20 cellular contexts compared by ENCODE assay signal in genomic region chr21:45736705-45737484, GRCh38.
DNase-seq lines count a peak whose midpoint lies in the region; ATAC-seq and TF ChIP-seq lines count a peak whose summit lies in the region.
"Had no signal": no experiment of that assay in that cellular context is flagged by ENCODE, and none has a peak within 500 bp of the region (broad histone marks: within the 10 kb centered on the region; RNA-seq: fewer than 3 reads in every experiment).

No MANE protein-coding gene starts in this region.

- no peaks in the 10 kb centered on the region for H3K9me2 ChIP-seq in hepatocyte (replicated peaks; ENCODE audit: insufficient read depth)

- TF ChIP-seq CTCF in GM13976 (IDR thresholded peaks at IDR 0.05; ENCODE audit: borderline replicate concordance, control extremely low read depth, extremely low read depth, insufficient read depth, missing control alignments) (no peak), hepatocyte (IDR thresholded peaks at IDR 0.05; ENCODE audit: poor library complexity) (no peak), mucosa of descending colon (IDR thresholded peaks at IDR 0.05) (no peak)

- H4K20me1 ChIP-seq in BLaER1 treated with 17β-estradiol and CSF1 and Interleukin-3, amounts not matched to agents 10 nM and 100 nM: peaks cover 0 to 56% (median 8%) of the 10 kb centered on the region in 11 experiments; a peak in 7 of 22 replicates
- no peaks in the 10 kb centered on the region for H4K20me1 ChIP-seq in hepatocyte (ENCODE audit: insufficient read depth, poor library complexity, severe bottlenecking)

- 50% methylated on average over 16 of the region's 17 CpGs for WGBS in hepatocyte (ENCODE audit: low lambda C conversion rate, missing lambda C conversion rate)

- H3K27ac ChIP-seq in BLaER1 treated with 17β-estradiol and CSF1 and Interleukin-3, amounts not matched to agents 10 nM and 100 nM: peak overlapping the region in 1 of 11 experiments; percentile 66; a peak in 3 of 22 replicates
- H3K27ac ChIP-seq in hepatocyte: peak overlapping the region; percentile 31
- H3K27ac ChIP-seq: RWPE1 had no signal

- in situ Hi-C loops in GM13976 (cut with MboI; ENCODE audit: low sequenced_read_pairs, unreplicated experiment): no loop called here

- H3K9ac ChIP-seq in BLaER1 treated with 17β-estradiol and CSF1 and Interleukin-3, amounts not matched to agents 10 nM and 100 nM: peak overlapping the region in 3 of 11 experiments; percentile 11 to 34 (median 32); a peak in 4 of 22 replicates

- H3K4me1 Mint-ChIP-seq in stimulated activated naive B cell treated with anti-CD40 and anti-IgM and Interleukin-4, amounts not matched to agents 10 μg/mL and 1 μg/mL and 100 μg/mL, for 72 hours: no peaks in the 10 kb centered on the region
- H3K4me1 Mint-ChIP-seq: IgD-negative memory B cell had no signal

- no peaks in the 10 kb centered on the region for H3K36me3 Mint-ChIP-seq in stimulated activated naive B cell treated with anti-CD40 and anti-IgM and Interleukin-4, amounts not matched to agents 10 μg/mL and 1 μg/mL and 100 μg/mL, for 72 hours
- H3K36me3 Mint-ChIP-seq: CD8-positive, alpha-beta T cell; IgD-negative memory B cell had no signal

- H3K4me3 Mint-ChIP-seq in stimulated activated naive B cell treated with anti-CD40 and anti-IgM and Interleukin-4, amounts not matched to agents 10 μg/mL and 1 μg/mL and 100 μg/mL, for 72 hours: no peak overlapping the region
- H3K4me3 Mint-ChIP-seq: CD8-positive, alpha-beta T cell had no signal

- no peak overlapping the region; a peak in 2 of 20 replicates for H3K4me3 ChIP-seq in BLaER1 treated with 17β-estradiol and CSF1 and Interleukin-3, amounts not matched to agents 10 nM and 100 nM
- H3K4me3 ChIP-seq in hepatocyte: no peak overlapping the region
- no peak overlapping the region for H3K4me3 ChIP-seq in mucosa of descending colon
- H3K4me3 ChIP-seq: HAP-1 had no signal

- no peaks in the 10 kb centered on the region for H3K27me3 ChIP-seq in BLaER1 treated with 17β-estradiol and CSF1 and Interleukin-3, amounts not matched to agents 10 nM and 100 nM
- H3K27me3 ChIP-seq in hepatocyte: no peaks in the 10 kb centered on the region

- H3K4me2 ChIP-seq in BLaER1 treated with 17β-estradiol and CSF1 and Interleukin-3, amounts not matched to agents 10 nM and 100 nM: peak overlapping the region in 9 of 11 experiments; percentile 39 to 83 (median 71); a peak in 18 of 22 replicates
- no peak overlapping the region for H3K4me2 ChIP-seq in hepatocyte

- H3K27ac Mint-ChIP-seq in stimulated activated naive B cell treated with anti-CD40 and anti-IgM and Interleukin-4, amounts not matched to agents 10 μg/mL and 1 μg/mL and 100 μg/mL, for 72 hours: no peak overlapping the region
- H3K27ac Mint-ChIP-seq: CD8-positive, alpha-beta T cell; IgD-negative memory B cell had no signal

- no peaks in the 10 kb centered on the region for H3K9me3 Mint-ChIP-seq in stimulated activated naive B cell treated with anti-CD40 and anti-IgM and Interleukin-4, amounts not matched to agents 10 μg/mL and 1 μg/mL and 100 μg/mL, for 72 hours
- H3K9me3 Mint-ChIP-seq: CD8-positive, alpha-beta T cell; IgD-negative memory B cell had no signal

- DNase-seq in GM13976 (ENCODE audit: low spot score): peak; percentile 19
- no peak for DNase-seq in hepatocyte (ENCODE audit: low spot score)
- DNase-seq in stimulated activated naive B cell treated with anti-CD40 and anti-IgM and Interleukin-4, amounts not matched to agents 10 μg/mL and 1 μg/mL and 100 μg/mL, for 72 hours: no peak
- DNase-seq in mucosa of descending colon: no peak
- no peak for DNase-seq in stimulated activated naive CD4-positive, alpha-beta T cell treated with Interleukin-2 at 50 U/mL for 16 hours (lab: John Stamatoyannopoulos, UW)
- DNase-seq: AML-193; CD8-positive, alpha-beta T cell; GF-D8; Kasumi-1; MM.1S; NCI-H1105 treated with DMSO at 0.1 percent for 48 hours; NCI-H187; NCI-H446 treated with DMSO at 0.1 percent for 48 hours; SW 1271 had no signal

- peaks cover 0 to 37% (median 17%) of the 10 kb centered on the region in 11 experiments; a peak in 14 of 22 replicates for H3K36me3 ChIP-seq in BLaER1 treated with 17β-estradiol and CSF1 and Interleukin-3, amounts not matched to agents 10 nM and 100 nM
- no peaks in the 10 kb centered on the region for H3K36me3 ChIP-seq in hepatocyte (replicated peaks; ENCODE audit: insufficient read depth, low read depth)
- H3K36me3 ChIP-seq in mucosa of descending colon (ENCODE audit: low read depth): no peaks in the 10 kb centered on the region
- H3K36me3 ChIP-seq: HAP-1 had no signal

- ATAC-seq in SK-N-SH treated with all-trans-retinoic acid at 6 μM for 48 hours: peak; percentile 14; the same call in 1 of the 3 replicates
- ATAC-seq in stimulated activated naive B cell treated with anti-CD40 and anti-IgM and Interleukin-4, amounts not matched to agents 10 μg/mL and 1 μg/mL and 100 μg/mL, for 72 hours (replicated peaks): no peak
- ATAC-seq in mucosa of descending colon: no peak
- ATAC-seq in GM21723 (IDR thresholded peaks at IDR 0.05; ENCODE audit: unreplicated experiment): no peak
- ATAC-seq: CD8-positive, alpha-beta T cell had no signal

- no peaks in the 10 kb centered on the region for H3K79me2 ChIP-seq in hepatocyte

- intact Hi-C loops in mucosa of descending colon (cut with DNase I, micrococcal nuclease): no loop called here

- H3K4me1 ChIP-seq in BLaER1 treated with 17β-estradiol and CSF1 and Interleukin-3, amounts not matched to agents 10 nM and 100 nM: peaks cover 26 to 82% (median 70%) of the 10 kb centered on the region in 10 experiments
- no peaks in the 10 kb centered on the region for H3K4me1 ChIP-seq in hepatocyte (ENCODE audit: insufficient read depth)
- H3K4me1 ChIP-seq in mucosa of descending colon (ENCODE audit: low read depth): no peaks in the 10 kb centered on the region
- H3K4me1 ChIP-seq: HAP-1 had no signal

- H2AFZ ChIP-seq in hepatocyte: no peak overlapping the region

- H3K9me3 ChIP-seq in BLaER1 treated with 17β-estradiol and CSF1 and Interleukin-3, amounts not matched to agents 10 nM and 100 nM (replicated peaks in 1 of 11): peaks cover 2 to 13% (median 9%) of the 10 kb centered on the region in 11 experiments; a peak in 11 of 22 replicates
- no peaks in the 10 kb centered on the region for H3K9me3 ChIP-seq in hepatocyte (ENCODE audit: low read depth)
- no peaks in the 10 kb centered on the region for H3K9me3 ChIP-seq in mucosa of descending colon
- H3K9me3 ChIP-seq: HAP-1 had no signal

- peaks cover 18 to 22% of the 10 kb centered on the region in 2 donors for H3K27me3 Mint-ChIP-seq in stimulated activated naive B cell treated with anti-CD40 and anti-IgM and Interleukin-4, amounts not matched to agents 10 μg/mL and 1 μg/mL and 100 μg/mL, for 72 hours
- H3K27me3 Mint-ChIP-seq: IgD-negative memory B cell had no signal

TF ChIP-seq in SK-N-SH treated with all-trans-retinoic acid at 6 μM for 48 hours, 23 proteins besides CTCF, POLR2A, EP300 and RAD21:
- no peak for TF ChIP-seq ARNTL (CRISPR knock-in tag; IDR thresholded peaks at IDR 0.05; ENCODE audit: borderline replicate concordance, low read depth)
- no peak for TF ChIP-seq RARB (CRISPR knock-in tag; IDR thresholded peaks at IDR 0.05)
- no peak for TF ChIP-seq ESRRG (CRISPR knock-in tag; IDR thresholded peaks at IDR 0.05)
- TF ChIP-seq, protein P1, sequence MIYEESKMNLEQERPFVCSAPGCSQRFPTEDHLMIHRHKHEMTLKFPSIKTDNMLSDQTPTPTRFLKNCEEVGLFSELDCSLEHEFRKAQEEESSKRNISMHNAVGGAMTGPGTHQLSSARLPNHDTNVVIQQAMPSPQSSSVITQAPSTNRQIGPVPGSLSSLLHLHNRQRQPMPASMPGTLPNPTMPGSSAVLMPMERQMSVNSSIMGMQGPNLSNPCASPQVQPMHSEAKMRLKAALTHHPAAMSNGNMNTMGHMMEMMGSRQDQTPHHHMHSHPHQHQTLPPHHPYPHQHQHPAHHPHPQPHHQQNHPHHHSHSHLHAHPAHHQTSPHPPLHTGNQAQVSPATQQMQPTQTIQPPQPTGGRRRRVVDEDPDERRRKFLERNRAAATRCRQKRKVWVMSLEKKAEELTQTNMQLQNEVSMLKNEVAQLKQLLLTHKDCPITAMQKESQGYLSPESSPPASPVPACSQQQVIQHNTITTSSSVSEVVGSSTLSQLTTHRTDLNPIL (CRISPR knock-in tag; IDR thresholded peaks at IDR 0.05; ENCODE audit: low read depth): no peak
- no peak for TF ChIP-seq TOX (CRISPR knock-in tag; IDR thresholded peaks at IDR 0.05; ENCODE audit: borderline replicate concordance)
- TF ChIP-seq, protein P2, sequence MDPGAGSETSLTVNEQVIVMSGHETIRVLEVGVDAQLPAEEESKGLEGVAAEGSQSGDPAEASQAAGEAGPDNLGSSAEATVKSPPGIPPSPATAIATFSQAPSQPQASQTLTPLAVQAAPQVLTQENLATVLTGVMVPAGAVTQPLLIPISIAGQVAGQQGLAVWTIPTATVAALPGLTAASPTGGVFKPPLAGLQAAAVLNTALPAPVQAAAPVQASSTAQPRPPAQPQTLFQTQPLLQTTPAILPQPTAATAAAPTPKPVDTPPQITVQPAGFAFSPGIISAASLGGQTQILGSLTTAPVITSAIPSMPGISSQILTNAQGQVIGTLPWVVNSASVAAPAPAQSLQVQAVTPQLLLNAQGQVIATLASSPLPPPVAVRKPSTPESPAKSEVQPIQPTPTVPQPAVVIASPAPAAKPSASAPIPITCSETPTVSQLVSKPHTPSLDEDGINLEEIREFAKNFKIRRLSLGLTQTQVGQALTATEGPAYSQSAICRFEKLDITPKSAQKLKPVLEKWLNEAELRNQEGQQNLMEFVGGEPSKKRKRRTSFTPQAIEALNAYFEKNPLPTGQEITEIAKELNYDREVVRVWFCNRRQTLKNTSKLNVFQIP (CRISPR knock-in tag; IDR thresholded peaks at IDR 0.05; ENCODE audit: borderline replicate concordance, low read depth): no peak
- no peak for TF ChIP-seq CSDC2 (CRISPR knock-in tag; IDR thresholded peaks at IDR 0.05)
- no peak for TF ChIP-seq ZNF565 (CRISPR knock-in tag; conservative IDR thresholded peaks at IDR 0.05; ENCODE audit: low read depth)
